12 cellular contexts compared by ENCODE assay signal in the genomic region with DNA sequence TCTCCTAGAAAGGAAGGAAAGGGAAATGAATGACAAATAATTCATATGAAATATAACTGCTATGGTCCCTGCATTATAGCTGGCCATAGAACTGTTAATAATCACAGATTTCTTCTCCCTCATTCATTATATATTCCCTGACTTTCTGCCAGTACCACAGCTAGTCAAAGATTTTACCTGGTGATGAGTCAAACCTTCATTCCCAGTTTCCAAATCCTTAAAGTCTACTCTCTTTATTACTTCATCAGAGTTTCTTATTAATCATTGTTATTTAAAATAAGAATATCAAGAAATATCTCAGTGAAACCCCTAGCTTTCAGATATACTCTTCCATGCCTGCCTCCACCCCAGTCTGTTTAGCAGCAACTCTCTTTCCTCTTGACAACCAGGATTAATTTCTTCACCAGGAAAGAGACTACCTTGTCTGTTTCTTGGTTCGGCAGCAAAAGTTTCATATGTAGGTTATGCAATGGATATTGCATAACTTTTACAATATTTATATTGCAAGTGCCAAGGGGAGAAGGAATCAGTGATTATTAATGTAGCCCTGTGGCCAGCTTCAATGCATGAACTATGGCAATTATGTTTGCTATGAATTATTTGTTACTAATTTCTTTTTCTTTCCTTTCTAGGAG.
"Had no signal": no experiment of that assay in that cellular context is flagged by ENCODE, and none has a peak within 500 bp of the region (broad histone marks: within the 10 kb centered on the region; RNA-seq: fewer than 3 reads in every experiment).

No MANE protein-coding gene starts in this region.

- ATAC-seq: activated T-cell treated with anti-CD3 and anti-CD28 coated beads, Interleukin-2, amount 50 U/mL, for 72 hours; psoas muscle; stimulated activated naive CD8-positive, alpha-beta T cell treated with anti-CD3 and anti-CD28 coated beads, Interleukin-15, Interleukin-2, amounts not matched to agents 100 U/mL and 50 U/mL, for 24 hours; upper lobe of right lung had no signal

- H3K27me3 ChIP-seq: sigmoid colon, testis, upper lobe of right lung had no signal

- H3K27ac ChIP-seq: psoas muscle, sigmoid colon, testis, upper lobe of right lung had no signal

- H3K36me3 ChIP-seq: sigmoid colon, upper lobe of right lung had no signal

- H3K9me3 ChIP-seq: psoas muscle, sigmoid colon, testis, upper lobe of right lung had no signal

- H3K4me3 ChIP-seq: psoas muscle, sigmoid colon, testis, upper lobe of right lung had no signal

- H3K4me1 ChIP-seq: psoas muscle, sigmoid colon, testis, upper lobe of right lung had no signal

- DNase-seq: activated CD4-positive, alpha-beta memory T cell treated with anti-CD3 and anti-CD28 coated beads, Interleukin-2, amount 10 ng/mL, durations not matched to agents 7 days and 5 days; activated CD8-positive, alpha-beta memory T cell treated with anti-CD3 and anti-CD28 coated beads, Interleukin-2, amount 50 U/mL, for 4 hours; activated naive CD8-positive, alpha-beta T cell treated with anti-CD3 and anti-CD28 coated beads, Interleukin-2, amount 10 ng/mL, durations not matched to agents 7 days and 5 days; activated T-cell treated with anti-CD3 and anti-CD28 coated beads, Interleukin-2, amount 50 U/mL, for 72 hours; nephron progenitor cell; psoas muscle; sigmoid colon; stimulated activated CD4-positive, alpha-beta T cell treated with anti-CD3 and anti-CD28 coated beads, Interleukin-4, amount 100 ng/mL, for 1 hour; stimulated activated CD8-positive, alpha-beta memory T cell treated with anti-CD3 and anti-CD28 coated beads, Interleukin-4, amount 100 ng/mL, for 48 hours; stimulated activated naive CD8-positive, alpha-beta T cell treated with anti-CD3 and anti-CD28 coated beads, Interleukin-15, Interleukin-2, amounts not matched to agents 100 U/mL and 50 U/mL, for 24 hours; testis; upper lobe of right lung had no signal
